In the genomic region with DNA sequence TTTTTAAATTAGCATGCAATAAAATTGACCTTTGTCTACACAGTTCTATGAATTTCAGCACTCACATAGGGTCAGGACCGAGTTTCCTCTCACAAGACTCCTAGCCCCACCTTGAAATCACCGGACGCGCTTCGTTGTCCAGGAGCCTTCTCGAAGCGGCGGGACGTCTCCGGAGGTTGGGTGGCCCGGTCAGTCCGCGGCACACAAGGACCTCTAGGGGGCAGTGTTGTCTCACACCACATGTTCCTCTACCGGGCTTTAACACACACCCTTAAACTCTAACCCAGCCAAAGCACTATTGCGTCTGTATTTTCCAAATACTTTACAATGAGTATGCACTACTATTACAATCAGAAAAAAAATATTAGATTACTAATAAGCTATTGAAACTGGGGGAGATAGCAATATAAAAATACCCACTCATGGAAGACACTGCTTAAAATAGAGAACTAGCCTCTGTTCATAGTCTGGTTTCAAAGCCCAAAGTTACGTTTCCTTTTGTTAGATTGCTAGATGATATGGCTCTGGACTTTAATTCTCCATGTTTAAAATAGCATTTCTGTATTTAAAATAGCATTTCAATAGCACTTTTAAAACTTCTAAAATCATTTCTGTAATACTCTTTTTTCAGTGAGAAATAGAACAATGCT, we compare ENCODE assay signal across 8 cellular contexts. TPM values are rescaled to one million over a fixed set of nuclear protein-coding genes. Genes with fewer than 3 reads are reported as not detected.
DNase-seq lines count a peak whose midpoint lies in the region; ATAC-seq and TF ChIP-seq lines count a peak whose summit lies in the region.
"Not testable (repeated sequence)": the region's sequence is repeated elsewhere in the genome, so short reads cannot be mapped to it uniquely, and the experiment has no call there.

No MANE protein-coding gene starts in this region.

- TF ChIP-seq CTCF in GM06990 (IDR thresholded peaks at IDR 0.05; ENCODE audit: insufficient read depth, low read length, poor library complexity, severe bottlenecking), result peak; percentile 5
- peak; percentile 27; the same call in 1 of the 2 replicates for TF ChIP-seq CTCF in WTC11 (IDR thresholded peaks at IDR 0.05)
- TF ChIP-seq CTCF in osteocyte (IDR thresholded peaks at IDR 0.05), result peak; percentile 37

- CTCF ChIA-PET in WTC11 (lab: Charles Lee), result not testable (repeated sequence)

- H3K36me3 Mint-ChIP-seq in WTC11; osteocyte (ENCODE audit: unreplicated experiment): not testable (repeated sequence)

- not testable (repeated sequence) for H3K27me3 ChIP-seq in GM06990 (replicated peaks; ENCODE audit: control insufficient read depth, insufficient read depth, low read length)

- H3K27me3 Mint-ChIP-seq in WTC11 (ENCODE audit: low read depth); osteocyte (ENCODE audit: unreplicated experiment): not testable (repeated sequence)

- H3K9me3 Mint-ChIP-seq in WTC11; osteocyte (ENCODE audit: unreplicated experiment): not testable (repeated sequence)

- DNase-seq in GM06990 (ENCODE audit: extremely low read depth, insufficient read length); osteocyte (ENCODE audit: extremely low spot score, unreplicated experiment): not testable (repeated sequence)
- DNase-seq in WTC11 (ENCODE audit: low spot score) (peak; percentile 80), head of caudate nucleus (peak in 38 of 42 donors; percentile 2 to 79 (median 39))
- DNase-seq in activated T-helper 9 cell treated with anti-CD3 and anti-CD28 coated beads, Interleukin-2, amount 50 U/mL, for 16 hours (ENCODE audit: low read depth), result peak; percentile 20
- peak; percentile 0 to 23 for DNase-seq in stimulated activated CD8-positive, alpha-beta memory T cell treated with anti-CD3 and anti-CD28 coated beads, Interleukin-7, amount 100 ng/mL, for 4 hours (ENCODE audit: low read depth in 2 of 2)

- H3K4me3 Mint-ChIP-seq in WTC11; osteocyte (ENCODE audit: unreplicated experiment): not testable (repeated sequence)

- H3K36me3 ChIP-seq in GM06990 (ENCODE audit: control insufficient read depth, insufficient read depth, low read length), result not testable (repeated sequence)

- H3K4me1 Mint-ChIP-seq in WTC11; osteocyte (ENCODE audit: unreplicated experiment): not testable (repeated sequence)

- POLR2A ChIA-PET in WTC11 (lab: Charles Lee), result not testable (repeated sequence)

- not testable (repeated sequence) for H3K27ac Mint-ChIP-seq in WTC11; osteocyte (ENCODE audit: unreplicated experiment)

- H3K4me3 ChIP-seq in GM06990 (replicated peaks; ENCODE audit: low read depth, low read length), result not testable (repeated sequence)

- peak; percentile 95 for ATAC-seq in GM21423 (IDR thresholded peaks at IDR 0.05; ENCODE audit: unreplicated experiment)
- peak; percentile 99 for ATAC-seq in HG03066 (IDR thresholded peaks at IDR 0.05; ENCODE audit: low read depth, unreplicated experiment)
- ATAC-seq in WTC11, result peak; percentile 99

- intact Hi-C loops in head of caudate nucleus (cut with DNase I), result not testable (repeated sequence)

RNA-seq across cellular contexts. Expression of gene NUTM2D, which starts 56.0 kb away (rescaled TPM):
- 1.0 to 1.6 TPM (median 1.2 TPM) in 3 replicates for total RNA-seq in WTC11 (2021)
- total RNA-seq in osteocyte, result 6.8 and 6.9 TPM in 2 replicates
